In genomic region chr6:72182337-72183246, GRCh38 we compare ENCODE assay signal across 1 cellular context.
TF ChIP-seq lines count a peak whose summit lies in the region.

No MANE protein-coding gene starts in this region.

TF ChIP-seq in WTC11, 78 proteins besides CTCF, POLR2A, EP300 and RAD21 (continued from another document):
- TF ChIP-seq, protein P1, sequence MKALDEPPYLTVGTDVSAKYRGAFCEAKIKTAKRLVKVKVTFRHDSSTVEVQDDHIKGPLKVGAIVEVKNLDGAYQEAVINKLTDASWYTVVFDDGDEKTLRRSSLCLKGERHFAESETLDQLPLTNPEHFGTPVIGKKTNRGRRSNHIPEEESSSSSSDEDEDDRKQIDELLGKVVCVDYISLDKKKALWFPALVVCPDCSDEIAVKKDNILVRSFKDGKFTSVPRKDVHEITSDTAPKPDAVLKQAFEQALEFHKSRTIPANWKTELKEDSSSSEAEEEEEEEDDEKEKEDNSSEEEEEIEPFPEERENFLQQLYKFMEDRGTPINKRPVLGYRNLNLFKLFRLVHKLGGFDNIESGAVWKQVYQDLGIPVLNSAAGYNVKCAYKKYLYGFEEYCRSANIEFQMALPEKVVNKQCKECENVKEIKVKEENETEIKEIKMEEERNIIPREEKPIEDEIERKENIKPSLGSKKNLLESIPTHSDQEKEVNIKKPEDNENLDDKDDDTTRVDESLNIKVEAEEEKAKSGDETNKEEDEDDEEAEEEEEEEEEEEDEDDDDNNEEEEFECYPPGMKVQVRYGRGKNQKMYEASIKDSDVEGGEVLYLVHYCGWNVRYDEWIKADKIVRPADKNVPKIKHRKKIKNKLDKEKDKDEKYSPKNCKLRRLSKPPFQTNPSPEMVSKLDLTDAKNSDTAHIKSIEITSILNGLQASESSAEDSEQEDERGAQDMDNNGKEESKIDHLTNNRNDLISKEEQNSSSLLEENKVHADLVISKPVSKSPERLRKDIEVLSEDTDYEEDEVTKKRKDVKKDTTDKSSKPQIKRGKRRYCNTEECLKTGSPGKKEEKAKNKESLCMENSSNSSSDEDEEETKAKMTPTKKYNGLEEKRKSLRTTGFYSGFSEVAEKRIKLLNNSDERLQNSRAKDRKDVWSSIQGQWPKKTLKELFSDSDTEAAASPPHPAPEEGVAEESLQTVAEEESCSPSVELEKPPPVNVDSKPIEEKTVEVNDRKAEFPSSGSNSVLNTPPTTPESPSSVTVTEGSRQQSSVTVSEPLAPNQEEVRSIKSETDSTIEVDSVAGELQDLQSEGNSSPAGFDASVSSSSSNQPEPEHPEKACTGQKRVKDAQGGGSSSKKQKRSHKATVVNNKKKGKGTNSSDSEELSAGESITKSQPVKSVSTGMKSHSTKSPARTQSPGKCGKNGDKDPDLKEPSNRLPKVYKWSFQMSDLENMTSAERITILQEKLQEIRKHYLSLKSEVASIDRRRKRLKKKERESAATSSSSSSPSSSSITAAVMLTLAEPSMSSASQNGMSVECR (CRISPR knock-in tag; IDR thresholded peaks at IDR 0.05; ENCODE audit: borderline replicate concordance): peak; percentile 65
- TF ChIP-seq, protein P2, sequence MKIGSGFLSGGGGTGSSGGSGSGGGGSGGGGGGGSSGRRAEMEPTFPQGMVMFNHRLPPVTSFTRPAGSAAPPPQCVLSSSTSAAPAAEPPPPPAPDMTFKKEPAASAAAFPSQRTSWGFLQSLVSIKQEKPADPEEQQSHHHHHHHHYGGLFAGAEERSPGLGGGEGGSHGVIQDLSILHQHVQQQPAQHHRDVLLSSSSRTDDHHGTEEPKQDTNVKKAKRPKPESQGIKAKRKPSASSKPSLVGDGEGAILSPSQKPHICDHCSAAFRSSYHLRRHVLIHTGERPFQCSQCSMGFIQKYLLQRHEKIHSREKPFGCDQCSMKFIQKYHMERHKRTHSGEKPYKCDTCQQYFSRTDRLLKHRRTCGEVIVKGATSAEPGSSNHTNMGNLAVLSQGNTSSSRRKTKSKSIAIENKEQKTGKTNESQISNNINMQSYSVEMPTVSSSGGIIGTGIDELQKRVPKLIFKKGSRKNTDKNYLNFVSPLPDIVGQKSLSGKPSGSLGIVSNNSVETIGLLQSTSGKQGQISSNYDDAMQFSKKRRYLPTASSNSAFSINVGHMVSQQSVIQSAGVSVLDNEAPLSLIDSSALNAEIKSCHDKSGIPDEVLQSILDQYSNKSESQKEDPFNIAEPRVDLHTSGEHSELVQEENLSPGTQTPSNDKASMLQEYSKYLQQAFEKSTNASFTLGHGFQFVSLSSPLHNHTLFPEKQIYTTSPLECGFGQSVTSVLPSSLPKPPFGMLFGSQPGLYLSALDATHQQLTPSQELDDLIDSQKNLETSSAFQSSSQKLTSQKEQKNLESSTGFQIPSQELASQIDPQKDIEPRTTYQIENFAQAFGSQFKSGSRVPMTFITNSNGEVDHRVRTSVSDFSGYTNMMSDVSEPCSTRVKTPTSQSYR (CRISPR knock-in tag; IDR thresholded peaks at IDR 0.05): peak; percentile 85
- TF ChIP-seq, protein P3, sequence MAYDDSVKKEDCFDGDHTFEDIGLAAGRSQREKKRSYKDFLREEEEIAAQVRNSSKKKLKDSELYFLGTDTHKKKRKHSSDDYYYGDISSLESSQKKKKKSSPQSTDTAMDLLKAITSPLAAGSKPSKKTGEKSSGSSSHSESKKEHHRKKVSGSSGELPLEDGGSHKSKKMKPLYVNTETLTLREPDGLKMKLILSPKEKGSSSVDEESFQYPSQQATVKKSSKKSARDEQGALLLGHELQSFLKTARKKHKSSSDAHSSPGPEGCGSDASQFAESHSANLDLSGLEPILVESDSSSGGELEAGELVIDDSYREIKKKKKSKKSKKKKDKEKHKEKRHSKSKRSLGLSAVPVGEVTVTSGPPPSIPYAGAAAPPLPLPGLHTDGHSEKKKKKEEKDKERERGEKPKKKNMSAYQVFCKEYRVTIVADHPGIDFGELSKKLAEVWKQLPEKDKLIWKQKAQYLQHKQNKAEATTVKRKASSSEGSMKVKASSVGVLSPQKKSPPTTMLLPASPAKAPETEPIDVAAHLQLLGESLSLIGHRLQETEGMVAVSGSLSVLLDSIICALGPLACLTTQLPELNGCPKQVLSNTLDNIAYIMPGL (CRISPR knock-in tag; IDR thresholded peaks at IDR 0.05): no peak; the same call in 1 of the 2 replicates
- TF ChIP-seq FOXP4 (CRISPR knock-in tag; IDR thresholded peaks at IDR 0.05): peak; percentile 86
- peak; percentile 97 for TF ChIP-seq FOXP1 (CRISPR knock-in tag; IDR thresholded peaks at IDR 0.05; ENCODE audit: borderline replicate concordance)
- peak; percentile 91; the same call in 1 of the 2 replicates for TF ChIP-seq NFE2L1 (CRISPR knock-in tag; IDR thresholded peaks at IDR 0.05)
- TF ChIP-seq ETV6 (CRISPR knock-in tag; IDR thresholded peaks at IDR 0.05): peak; percentile 85
- TF ChIP-seq ZNF232 (CRISPR knock-in tag; IDR thresholded peaks at IDR 0.05): peak; percentile 78; the same call in 1 of the 2 replicates
- no peak; the same call in 1 of the 2 replicates for TF ChIP-seq NR1H2 (CRISPR knock-in tag; IDR thresholded peaks at IDR 0.05)
- no peak for TF ChIP-seq JAZF1 (CRISPR knock-in tag; IDR thresholded peaks at IDR 0.05)
- TF ChIP-seq MAX (CRISPR knock-in tag; IDR thresholded peaks at IDR 0.05): peak; percentile 88
- no peak for TF ChIP-seq GRHL2 (CRISPR knock-in tag; IDR thresholded peaks at IDR 0.05; ENCODE audit: insufficient replicate concordance, severe bottlenecking)
- no peak; the same call in none of the 2 replicates for TF ChIP-seq ZNF263 (CRISPR knock-in tag; IDR thresholded peaks at IDR 0.05; ENCODE audit: low read depth)
- no peak for TF ChIP-seq NR3C1 (CRISPR knock-in tag; conservative IDR thresholded peaks at IDR 0.05; ENCODE audit: low read depth)
- TF ChIP-seq, protein P4, sequence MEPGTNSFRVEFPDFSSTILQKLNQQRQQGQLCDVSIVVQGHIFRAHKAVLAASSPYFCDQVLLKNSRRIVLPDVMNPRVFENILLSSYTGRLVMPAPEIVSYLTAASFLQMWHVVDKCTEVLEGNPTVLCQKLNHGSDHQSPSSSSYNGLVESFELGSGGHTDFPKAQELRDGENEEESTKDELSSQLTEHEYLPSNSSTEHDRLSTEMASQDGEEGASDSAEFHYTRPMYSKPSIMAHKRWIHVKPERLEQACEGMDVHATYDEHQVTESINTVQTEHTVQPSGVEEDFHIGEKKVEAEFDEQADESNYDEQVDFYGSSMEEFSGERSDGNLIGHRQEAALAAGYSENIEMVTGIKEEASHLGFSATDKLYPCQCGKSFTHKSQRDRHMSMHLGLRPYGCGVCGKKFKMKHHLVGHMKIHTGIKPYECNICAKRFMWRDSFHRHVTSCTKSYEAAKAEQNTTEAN (CRISPR knock-in tag; IDR thresholded peaks at IDR 0.05): peak; percentile 70; the same call in 1 of the 2 replicates
- TF ChIP-seq MYBL2 (CRISPR knock-in tag; IDR thresholded peaks at IDR 0.05): 0 out of 2 replicates have a peak, but pooled peaks have one; percentile 75
- TF ChIP-seq, protein P5, sequence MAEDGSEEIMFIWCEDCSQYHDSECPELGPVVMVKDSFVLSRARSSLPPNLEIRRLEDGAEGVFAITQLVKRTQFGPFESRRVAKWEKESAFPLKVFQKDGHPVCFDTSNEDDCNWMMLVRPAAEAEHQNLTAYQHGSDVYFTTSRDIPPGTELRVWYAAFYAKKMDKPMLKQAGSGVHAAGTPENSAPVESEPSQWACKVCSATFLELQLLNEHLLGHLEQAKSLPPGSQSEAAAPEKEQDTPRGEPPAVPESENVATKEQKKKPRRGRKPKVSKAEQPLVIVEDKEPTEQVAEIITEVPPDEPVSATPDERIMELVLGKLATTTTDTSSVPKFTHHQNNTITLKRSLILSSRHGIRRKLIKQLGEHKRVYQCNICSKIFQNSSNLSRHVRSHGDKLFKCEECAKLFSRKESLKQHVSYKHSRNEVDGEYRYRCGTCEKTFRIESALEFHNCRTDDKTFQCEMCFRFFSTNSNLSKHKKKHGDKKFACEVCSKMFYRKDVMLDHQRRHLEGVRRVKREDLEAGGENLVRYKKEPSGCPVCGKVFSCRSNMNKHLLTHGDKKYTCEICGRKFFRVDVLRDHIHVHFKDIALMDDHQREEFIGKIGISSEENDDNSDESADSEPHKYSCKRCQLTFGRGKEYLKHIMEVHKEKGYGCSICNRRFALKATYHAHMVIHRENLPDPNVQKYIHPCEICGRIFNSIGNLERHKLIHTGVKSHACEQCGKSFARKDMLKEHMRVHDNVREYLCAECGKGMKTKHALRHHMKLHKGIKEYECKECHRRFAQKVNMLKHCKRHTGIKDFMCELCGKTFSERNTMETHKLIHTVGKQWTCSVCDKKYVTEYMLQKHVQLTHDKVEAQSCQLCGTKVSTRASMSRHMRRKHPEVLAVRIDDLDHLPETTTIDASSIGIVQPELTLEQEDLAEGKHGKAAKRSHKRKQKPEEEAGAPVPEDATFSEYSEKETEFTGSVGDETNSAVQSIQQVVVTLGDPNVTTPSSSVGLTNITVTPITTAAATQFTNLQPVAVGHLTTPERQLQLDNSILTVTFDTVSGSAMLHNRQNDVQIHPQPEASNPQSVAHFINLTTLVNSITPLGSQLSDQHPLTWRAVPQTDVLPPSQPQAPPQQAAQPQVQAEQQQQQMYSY (CRISPR knock-in tag; IDR thresholded peaks at IDR 0.05): peak; percentile 8; the same call in 1 of the 2 replicates
- TF ChIP-seq ZNF512 (CRISPR knock-in tag; IDR thresholded peaks at IDR 0.05; ENCODE audit: borderline replicate concordance): 0 out of 2 replicates have a peak, but pooled peaks have one; percentile 72
- peak; percentile 37 for TF ChIP-seq SP1 (CRISPR knock-in tag; conservative IDR thresholded peaks at IDR 0.05)
- peak; percentile 65; the same call in 1 of the 2 replicates for TF ChIP-seq ZBTB21 (CRISPR knock-in tag; IDR thresholded peaks at IDR 0.05; ENCODE audit: borderline replicate concordance)
- 0 out of 2 replicates have a peak, but pooled peaks have one; percentile 66 for TF ChIP-seq TEAD4 (CRISPR knock-in tag; IDR thresholded peaks at IDR 0.05)
- peak; percentile 63; the same call in 1 of the 2 replicates for TF ChIP-seq TCF7 (CRISPR knock-in tag; IDR thresholded peaks at IDR 0.05; ENCODE audit: low read depth)
- no peak for TF ChIP-seq ZNF121 (CRISPR knock-in tag; IDR thresholded peaks at IDR 0.05)
- no peak for TF ChIP-seq RORB (CRISPR knock-in tag; IDR thresholded peaks at IDR 0.05)
- TF ChIP-seq, protein P6, sequence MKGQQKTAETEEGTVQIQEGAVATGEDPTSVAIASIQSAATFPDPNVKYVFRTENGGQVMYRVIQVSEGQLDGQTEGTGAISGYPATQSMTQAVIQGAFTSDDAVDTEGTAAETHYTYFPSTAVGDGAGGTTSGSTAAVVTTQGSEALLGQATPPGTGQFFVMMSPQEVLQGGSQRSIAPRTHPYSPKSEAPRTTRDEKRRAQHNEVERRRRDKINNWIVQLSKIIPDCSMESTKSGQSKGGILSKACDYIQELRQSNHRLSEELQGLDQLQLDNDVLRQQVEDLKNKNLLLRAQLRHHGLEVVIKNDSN (CRISPR knock-in tag; IDR thresholded peaks at IDR 0.05): peak; percentile 26; the same call in 1 of the 2 replicates
- no peak for TF ChIP-seq EMX1 (CRISPR knock-in tag; IDR thresholded peaks at IDR 0.05)
- TF ChIP-seq, protein P7, sequence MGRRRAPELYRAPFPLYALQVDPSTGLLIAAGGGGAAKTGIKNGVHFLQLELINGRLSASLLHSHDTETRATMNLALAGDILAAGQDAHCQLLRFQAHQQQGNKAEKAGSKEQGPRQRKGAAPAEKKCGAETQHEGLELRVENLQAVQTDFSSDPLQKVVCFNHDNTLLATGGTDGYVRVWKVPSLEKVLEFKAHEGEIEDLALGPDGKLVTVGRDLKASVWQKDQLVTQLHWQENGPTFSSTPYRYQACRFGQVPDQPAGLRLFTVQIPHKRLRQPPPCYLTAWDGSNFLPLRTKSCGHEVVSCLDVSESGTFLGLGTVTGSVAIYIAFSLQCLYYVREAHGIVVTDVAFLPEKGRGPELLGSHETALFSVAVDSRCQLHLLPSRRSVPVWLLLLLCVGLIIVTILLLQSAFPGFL (CRISPR knock-in tag; IDR thresholded peaks at IDR 0.05; ENCODE audit: borderline replicate concordance): peak; percentile 70; the same call in 1 of the 2 replicates
